8 cellular contexts compared by ENCODE assay signal in genomic region chr1:161038523-161039153, GRCh38. TPM values are rescaled to one million over a fixed set of nuclear protein-coding genes. Genes with fewer than 3 reads are reported as not detected.
DNase-seq lines count a peak whose midpoint lies in the region; ATAC-seq and TF ChIP-seq lines count a peak whose summit lies in the region.

TSTD1 (minus strand) TSS chr1:161038964; CDS start chr1:161038889, 75 bp downstream.

- TF ChIP-seq CTCF in heart right ventricle (IDR thresholded peaks at IDR 0.05), result no peak

- ATAC-seq in GM19324 (IDR thresholded peaks at IDR 0.05; ENCODE audit: low FRiP score, unreplicated experiment) (peak; percentile 81), HG03521 (IDR thresholded peaks at IDR 0.05; ENCODE audit: unreplicated experiment) (peak; percentile 80), heart right ventricle (peak; percentile 74 to 87 (median 84))

- H3K36me3 ChIP-seq in heart right ventricle, result peaks cover 0 to 49% (median 41%) of the 10 kb centered on the region in 9 donors
- H3K36me3 ChIP-seq in rectal smooth muscle tissue (ENCODE audit: control insufficient read depth, insufficient read depth, low read length), result peaks cover 31% of the 10 kb centered on the region
- no peaks in the 10 kb centered on the region for H3K36me3 ChIP-seq in urinary bladder (ENCODE audit: insufficient read depth)

- H3K9ac ChIP-seq in rectal smooth muscle tissue (ENCODE audit: low read length), result no peak within 1 kb of the TSS

- DNase-seq in Ammon's horn (ENCODE audit: low spot score) (peak; percentile 61), RKO (ENCODE audit: low spot score) (peak; percentile 76), heart right ventricle (peak; percentile 51 to 55)
- DNase-seq in activated gamma-delta T cell treated with anti-CD3 and anti-CD28 coated beads, Interleukin-2, amount 50 U/mL, for 16 hours (ENCODE audit: low read depth), result peak; percentile 85

- H3K4me1 ChIP-seq in heart right ventricle (peaks cover 0 to 27% (median 7%) of the 10 kb centered on the region in 9 donors), rectal smooth muscle tissue (ENCODE audit: control insufficient read depth, insufficient read depth, low read length) (no peaks in the 10 kb centered on the region), urinary bladder (ENCODE audit: insufficient read depth) (no peaks in the 10 kb centered on the region)

- H3K27me3 ChIP-seq in heart right ventricle (no peaks in the 10 kb centered on the region), rectal smooth muscle tissue (ENCODE audit: control insufficient read depth, insufficient read depth, low read length) (no peaks in the 10 kb centered on the region)

- intact Hi-C loops in heart right ventricle (cut with DNase I), result no loop called here

- peak within 1 kb of the TSS; percentile 23 to 66 (median 58) for H3K4me3 ChIP-seq in heart right ventricle
- peak within 1 kb of the TSS; percentile 87 for H3K4me3 ChIP-seq in rectal smooth muscle tissue (ENCODE audit: low read length)
- peak within 1 kb of the TSS; percentile 45 for H3K4me3 ChIP-seq in urinary bladder (ENCODE audit: low read depth, low read length)

- H3K9me3 ChIP-seq in heart right ventricle, result no peaks in the 10 kb centered on the region

- H3K27ac ChIP-seq in heart right ventricle (peak within 1 kb of the TSS in 5 of 10 donors; percentile 29 to 66 (median 56)), rectal smooth muscle tissue (ENCODE audit: low read depth, low read length) (no peak within 1 kb of the TSS), urinary bladder (ENCODE audit: low read depth) (peak within 1 kb of the TSS; percentile 11)

- WGBS in heart right ventricle, 2 donors, result 26 to 37% methylated on average over 54 of the region's 54 CpGs
- 31% methylated on average over 54 of the region's 54 CpGs for WGBS in urinary bladder

RNA-seq across cellular contexts. Expression of gene TSTD1, which starts in this region (rescaled TPM):
- total RNA-seq in heart right ventricle (10 to 100 TPM in 9 of 10 donors, 1 to 10 TPM in 1; 8.0 to 18.0 (median 13.4) TPM), urinary bladder (23.1 TPM)
- polyA plus RNA-seq in heart right ventricle (10 to 100 TPM; 11.8 to 15.3 TPM), urinary bladder (36.7 TPM)
